Comparison of ENCODE assay signal across 15 cellular contexts in the genomic region with DNA sequence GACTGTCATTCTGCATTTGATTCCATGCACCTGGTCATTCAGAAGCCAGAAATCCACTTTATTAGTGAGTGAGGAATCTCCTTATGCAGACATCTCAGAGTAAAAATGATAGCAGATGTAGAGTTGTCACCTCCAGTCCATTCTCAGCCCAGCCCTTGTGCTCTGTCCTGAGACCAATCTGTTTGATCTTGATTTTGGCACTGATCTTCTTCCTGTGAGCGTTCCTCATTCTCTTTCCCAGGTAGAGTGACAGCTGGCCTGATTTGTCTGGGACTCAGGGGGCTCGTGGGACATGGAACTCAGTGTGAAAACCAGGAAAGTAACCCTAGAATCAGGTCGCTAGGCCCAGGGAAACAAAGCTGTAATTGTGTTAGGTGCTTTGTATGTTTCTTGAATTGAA. TPM values are rescaled to one million over a fixed set of nuclear protein-coding genes. Genes with fewer than 3 reads are reported as not detected.
A peak's percentile ranks its signal among the peaks of the same experiment; 100 is the strongest.
DNase-seq lines count a peak whose midpoint lies in the region; ATAC-seq and TF ChIP-seq lines count a peak whose summit lies in the region.
"Had no signal": no experiment of that assay in that cellular context is flagged by ENCODE, and none has a peak within 500 bp of the region (broad histone marks: within the 10 kb centered on the region; RNA-seq: fewer than 3 reads in every experiment).

No MANE protein-coding gene starts in this region.

- H3K4me2 ChIP-seq in mammary epithelial cell (ENCODE audit: insufficient read depth, low read depth, low read length) = no peak overlapping the region

- H3K27ac ChIP-seq in mammary epithelial cell (ENCODE audit: insufficient read depth, low read depth, low read length) (no peak overlapping the region), KOPT-K1 (ENCODE audit: low read depth, low read length, poor library complexity, severe bottlenecking) (peak overlapping the region; percentile 92)
- H3K27ac ChIP-seq: ovary, uterus had no signal

- no peaks in the 10 kb centered on the region for H3K9me3 Mint-ChIP-seq in MCF 10A (ENCODE audit: unreplicated experiment)
- no peaks in the 10 kb centered on the region for H3K9me3 Mint-ChIP-seq in stimulated activated memory B cell treated with anti-CD40 and anti-IgM and Interleukin-4, amounts not matched to agents 10 μg/mL and 1 μg/mL and 100 μg/mL, for 72 hours

- POLR2A ChIA-PET in MCF 10A (lab: Yijun Ruan, JAX) = interaction anchor here (0.7 to 1.8 kb wide), 3 partner anchors 8 to 226 kb away, joined by 3 read pairs; no protein-coding TSS in a partner anchor

- no peaks in the 10 kb centered on the region for H3K27me3 Mint-ChIP-seq in MCF 10A (ENCODE audit: insufficient read depth, unreplicated experiment)
- no peaks in the 10 kb centered on the region for H3K27me3 Mint-ChIP-seq in stimulated activated memory B cell treated with anti-CD40 and anti-IgM and Interleukin-4, amounts not matched to agents 10 μg/mL and 1 μg/mL and 100 μg/mL, for 72 hours

- no peaks in the 10 kb centered on the region for H4K20me1 ChIP-seq in mammary epithelial cell (ENCODE audit: insufficient read depth, low read length)

- DNase-seq in mammary epithelial cell = no peak
- DNase-seq in MCF 10A (ENCODE audit: unreplicated experiment) = no peak
- DNase-seq in cerebellar cortex (ENCODE audit: low spot score) = peak; percentile 28
- no peak for DNase-seq in ecto neural progenitor cell (ENCODE audit: low spot score)
- DNase-seq in NCI-H1048 (lab: John Stamatoyannopoulos, UW) = no peak
- DNase-seq in NCI-H1417 (lab: John Stamatoyannopoulos, UW) = no peak
- DNase-seq: GOT3; NCI-H345; ovary; stimulated activated naive CD8-positive, alpha-beta T cell treated with anti-CD3 and anti-CD28 coated beads, Interleukin-15, Interleukin-2, amounts not matched to agents 100 U/mL and 50 U/mL, for 24 hours; uterus had no signal

- H3K4me1 Mint-ChIP-seq in MCF 10A (ENCODE audit: insufficient read depth, unreplicated experiment) = peaks cover 29% of the 10 kb centered on the region
- H3K4me1 Mint-ChIP-seq in stimulated activated memory B cell treated with anti-CD40 and anti-IgM and Interleukin-4, amounts not matched to agents 10 μg/mL and 1 μg/mL and 100 μg/mL, for 72 hours = peaks cover 94% of the 10 kb centered on the region

- H2AFZ ChIP-seq in mammary epithelial cell (ENCODE audit: low read depth, low read length) = peak overlapping the region; percentile 14

- H3K79me2 ChIP-seq in mammary epithelial cell (ENCODE audit: insufficient read depth, low read length) = no peaks in the 10 kb centered on the region

- 60% methylated on average over 3 of the region's 3 CpGs for WGBS in mammary epithelial cell (ENCODE audit: low coverage, missing lambda C conversion rate)

- in situ Hi-C loops in mammary epithelial cell (cut with MboI; ENCODE audit: low sequenced_read_pairs in 2 of 2) = loop anchor here in 1 of 2 donors (10.0 kb wide), 1 partner anchor 171 kb away; no protein-coding TSS in a partner anchor

- CTCF ChIA-PET in mammary epithelial cell (lab: Charles Lee; ENCODE audit: low non-redundant PET) = interaction anchor here (0.6 kb wide), 1 partner anchor 194 kb away, joined by 3 read pairs; no protein-coding TSS in a partner anchor
- CTCF ChIA-PET in MCF 10A (lab: Yijun Ruan, JAX) = interaction anchor here (0.5 to 7.4 kb wide), 16 partner anchors 8 to 498 kb away, joined by 3 to 64 read pairs (median 6); partner anchors contain the start of genes APLF and ARHGAP25

- no peak for ATAC-seq in stimulated activated memory B cell treated with anti-CD40 and anti-IgM and Interleukin-4, amounts not matched to agents 10 μg/mL and 1 μg/mL and 100 μg/mL, for 72 hours
- ATAC-seq: stimulated activated naive CD8-positive, alpha-beta T cell treated with anti-CD3 and anti-CD28 coated beads, Interleukin-15, Interleukin-2, amounts not matched to agents 100 U/mL and 50 U/mL, for 24 hours had no signal

- no peak overlapping the region for H3K27ac Mint-ChIP-seq in MCF 10A (ENCODE audit: low read depth, unreplicated experiment)
- H3K27ac Mint-ChIP-seq in stimulated activated memory B cell treated with anti-CD40 and anti-IgM and Interleukin-4, amounts not matched to agents 10 μg/mL and 1 μg/mL and 100 μg/mL, for 72 hours = peak overlapping the region; percentile 70
- H3K27ac Mint-ChIP-seq: mesothelial cell of epicardium had no signal

- intact Hi-C loops in mammary epithelial cell (cut with micrococcal nuclease) (no loop called here), MCF 10A (cut with micrococcal nuclease) (no loop called here)

- H3K36me3 ChIP-seq in mammary epithelial cell (ENCODE audit: insufficient read depth, low read length) = no peaks in the 10 kb centered on the region
- peaks cover 9% of the 10 kb centered on the region; the same call in 1 of the 2 replicates for H3K36me3 ChIP-seq in KOPT-K1 (ENCODE audit: insufficient read depth, low read length)
- H3K36me3 ChIP-seq: ovary, uterus had no signal

- H3K4me3 ChIP-seq in mammary epithelial cell (replicated peaks in 1 of 3; ENCODE audit: insufficient read depth in 1 of 3, low read depth in 2 of 3, low read length in 3 of 3) = no peak overlapping the region
- H3K4me3 ChIP-seq: ovary, skin epidermis, uterus had no signal

- no peak overlapping the region for H3K9ac ChIP-seq in mammary epithelial cell (ENCODE audit: insufficient read depth, low read length)

- H3K27me3 ChIP-seq in mammary epithelial cell (ENCODE audit: insufficient read depth, low read length) = no peaks in the 10 kb centered on the region
- H3K27me3 ChIP-seq: ovary, uterus had no signal

- no peaks in the 10 kb centered on the region for H3K36me3 Mint-ChIP-seq in MCF 10A (ENCODE audit: insufficient read depth, unreplicated experiment)
- H3K36me3 Mint-ChIP-seq in stimulated activated memory B cell treated with anti-CD40 and anti-IgM and Interleukin-4, amounts not matched to agents 10 μg/mL and 1 μg/mL and 100 μg/mL, for 72 hours = peaks cover 64% of the 10 kb centered on the region
- H3K36me3 Mint-ChIP-seq: mesothelial cell of epicardium had no signal

- H3K9me3 ChIP-seq in mammary epithelial cell (replicated peaks; ENCODE audit: insufficient read depth, low read length) = no peaks in the 10 kb centered on the region
- no peaks in the 10 kb centered on the region for H3K9me3 ChIP-seq in KOPT-K1 (ENCODE audit: insufficient read depth, low read length, poor library complexity, severe bottlenecking)
- H3K9me3 ChIP-seq: ovary, uterus had no signal

- peaks cover 38% of the 10 kb centered on the region for H3K4me1 ChIP-seq in mammary epithelial cell (ENCODE audit: insufficient read depth, low read length)
- H3K4me1 ChIP-seq: uterus had no signal

- no peak overlapping the region for H3K4me3 Mint-ChIP-seq in MCF 10A (ENCODE audit: unreplicated experiment)
- peak overlapping the region; percentile 14 for H3K4me3 Mint-ChIP-seq in stimulated activated memory B cell treated with anti-CD40 and anti-IgM and Interleukin-4, amounts not matched to agents 10 μg/mL and 1 μg/mL and 100 μg/mL, for 72 hours
- H3K4me3 Mint-ChIP-seq: mesothelial cell of epicardium had no signal

- no TSS peak for BruUV-seq in mammary epithelial cell (replicated peaks; lab: Mats Ljungman, UMichigan)
- no TSS peak for BruUV-seq in MCF 10A (replicated peaks; lab: Mats Ljungman, UMichigan)

- dilution Hi-C loops in mammary epithelial cell (cut with HindIII; ENCODE audit: low sequenced_read_pairs) = loop anchor here (25.0 kb wide), 1 partner anchor 169 kb away; no protein-coding TSS in a partner anchor

- no peak for TF ChIP-seq CTCF in mammary epithelial cell (conservative IDR thresholded peaks at IDR 0.05 in 1 of 2, IDR thresholded peaks at IDR 0.05 in 1 of 2; ENCODE audit: extremely low read depth in 1 of 2, insufficient read depth in 1 of 2, low read depth in 1 of 2, low read length in 2 of 2)
- TF ChIP-seq CTCF in MCF 10A (IDR thresholded peaks at IDR 0.05; ENCODE audit: unreplicated experiment) = no peak

RNA-seq across cellular contexts. Expression of gene ARHGAP25, which starts 8.9 kb away (rescaled TPM):
- total RNA-seq in mammary epithelial cell = 10 to 100 TPM; 23.3 to 62.3 TPM
- polyA plus RNA-seq in mammary epithelial cell = 44.5 TPM
- polyA minus RNA-seq in mammary epithelial cell = 69.8 TPM
- total RNA-seq in MCF 10A (2022) = 0.93 TPM in 2 replicates

Comparison
In these comparisons a context has a peak if more than half of its experiments do, and no peak if none do; other contexts are left out.
1. RNA of gene ARHGAP25, which starts 8.9 kb away (total RNA-seq): 23.3 to 62.3 TPM in mammary epithelial cell; 0.93 TPM in MCF 10A; every median in the first group is over 10 times any median in the second.